Comparison of ENCODE assay signal across 10 cellular contexts in genomic region chr5:139770722-139771121, GRCh38. TPM values are rescaled to one million over a fixed set of nuclear protein-coding genes. Genes with fewer than 3 reads are reported as not detected.
"Had no signal": no experiment of that assay in that cellular context is flagged by ENCODE, and none has a peak within 500 bp of the region (broad histone marks: within the 10 kb centered on the region; RNA-seq: fewer than 3 reads in every experiment).

No MANE protein-coding gene starts in this region.

- H3K36me3 Mint-ChIP-seq: IgD-negative memory B cell had no signal

- H3K9me3 Mint-ChIP-seq: H9, IgD-negative memory B cell had no signal

- H3K4me3 Mint-ChIP-seq: H9, IgD-negative memory B cell had no signal

- H3K9ac ChIP-seq: GM23248 had no signal

- H3K27ac ChIP-seq: GM23248 had no signal

- FAIRE-seq: H54, HTR-8/SVneo had no signal

- DNase-seq: GM23248, GOT3, H9, HCEC 1CT, Kasumi-1, KG1 had no signal

- H2AFZ ChIP-seq: GM23248 had no signal

- H3K4me3 ChIP-seq: GM23248 had no signal

- H3K27ac Mint-ChIP-seq: H9, IgD-negative memory B cell had no signal

RNA-seq across cellular contexts. Expression of gene PSD2, which starts 24.9 kb away (rescaled TPM):
- total RNA-seq: HT-29 had no signal
- polyA plus RNA-seq: GM23248, IgD-negative memory B cell had no signal
